ENCODE assay signal across 14 cellular contexts in genomic region chr6:113774122-113774835, GRCh38.
DNase-seq lines count a peak whose midpoint lies in the region; TF ChIP-seq lines count a peak whose summit lies in the region.
"Had no signal": no experiment of that assay in that cellular context is flagged by ENCODE, and none has a peak within 500 bp of the region (broad histone marks: within the 10 kb centered on the region; RNA-seq: fewer than 3 reads in every experiment).

No MANE protein-coding gene starts in this region.

- H3K9me3 ChIP-seq in breast epithelium (no peaks in the 10 kb centered on the region), OCI-LY7 (ENCODE audit: low read length) (no peaks in the 10 kb centered on the region)

- H3K27ac ChIP-seq in breast epithelium (no peak overlapping the region), OCI-LY7 (ENCODE audit: low read depth, low read length, poor library complexity, severe bottlenecking) (no peak overlapping the region)

- H3K4me1 Mint-ChIP-seq in MCF 10A (ENCODE audit: insufficient read depth, unreplicated experiment), result no peaks in the 10 kb centered on the region
- H3K4me1 Mint-ChIP-seq: activated naive CD4-positive, alpha-beta T cell treated with anti-CD3 and anti-CD28 coated beads, Interleukin-2, amount 50 U/mL, for 24 hours had no signal

- no peak overlapping the region for H3K4me2 ChIP-seq in OCI-LY7 (ENCODE audit: low read length)
- H3K4me2 ChIP-seq: smooth muscle cell had no signal

- CTCF ChIA-PET in MCF 10A (lab: Yijun Ruan, JAX), result interaction anchor here (0.7 kb wide), 1 partner anchor 149 kb away, joined by 3 read pairs; no protein-coding TSS in a partner anchor
- CTCF ChIA-PET in OCI-LY7 (lab: Charles Lee; ENCODE audit: unreplicated experiment), result no interaction called here

- intact Hi-C loops in MCF 10A (cut with micrococcal nuclease), result no loop called here
- intact Hi-C loops in breast epithelium (cut with DNase I; ENCODE audit: low total_unique reads), result no loop called here
- intact Hi-C loops in OCI-LY7 (cut with micrococcal nuclease; ENCODE audit: unreplicated experiment), result no loop called here

- H3K36me3 ChIP-seq in breast epithelium, result no peaks in the 10 kb centered on the region
- H3K36me3 ChIP-seq in OCI-LY7 (ENCODE audit: insufficient read depth, low read length), result no peaks in the 10 kb centered on the region

- TF ChIP-seq CTCF in MCF 10A (IDR thresholded peaks at IDR 0.05; ENCODE audit: unreplicated experiment) (no peak), breast epithelium (IDR thresholded peaks at IDR 0.05) (no peak), fibroblast of villous mesenchyme (IDR thresholded peaks at IDR 0.05; ENCODE audit: insufficient read depth, low read depth, low read length) (no peak), OCI-LY7 (conservative IDR thresholded peaks at IDR 0.05; ENCODE audit: low read length) (no peak)

- H3K4me1 ChIP-seq in breast epithelium (no peaks in the 10 kb centered on the region), OCI-LY7 (ENCODE audit: insufficient read depth, low read length, poor library complexity, severe bottlenecking) (no peaks in the 10 kb centered on the region)

- no peak overlapping the region for H3K4me3 Mint-ChIP-seq in MCF 10A (ENCODE audit: unreplicated experiment)
- H3K4me3 Mint-ChIP-seq: activated CD8-positive, alpha-beta T cell treated with anti-CD3 and anti-CD28 coated beads, Interleukin-2, amount 10 ng/mL, durations not matched to agents 7 days and 5 days; activated naive CD4-positive, alpha-beta T cell treated with anti-CD3 and anti-CD28 coated beads, Interleukin-2, amount 50 U/mL, for 24 hours had no signal

- no peak overlapping the region for H3K27ac Mint-ChIP-seq in MCF 10A (ENCODE audit: low read depth, unreplicated experiment)
- H3K27ac Mint-ChIP-seq: activated CD8-positive, alpha-beta T cell treated with anti-CD3 and anti-CD28 coated beads, Interleukin-2, amount 10 ng/mL, durations not matched to agents 7 days and 5 days; activated naive CD4-positive, alpha-beta T cell treated with anti-CD3 and anti-CD28 coated beads, Interleukin-2, amount 50 U/mL, for 24 hours had no signal

- no peaks in the 10 kb centered on the region for H3K9me2 ChIP-seq in OCI-LY7 (ENCODE audit: insufficient read depth, low read length)

- no peaks in the 10 kb centered on the region for H3K27me3 ChIP-seq in breast epithelium

- no peak overlapping the region for H2AFZ ChIP-seq in OCI-LY7 (ENCODE audit: low read length)

- POLR2A ChIA-PET in MCF 10A (lab: Yijun Ruan, JAX) (no interaction called here), OCI-LY7 (lab: Charles Lee) (interaction anchor here (0.5 to 1.5 kb wide), 5 partner anchors 12 to 1231 kb away, joined by 3 to 5 read pairs (median 3); no protein-coding TSS in a partner anchor)

- no peak overlapping the region for H3K4me3 ChIP-seq in breast epithelium
- H3K4me3 ChIP-seq in fibroblast of villous mesenchyme (ENCODE audit: low read depth, low read length), result no peak overlapping the region
- H3K4me3 ChIP-seq in OCI-LY7 (ENCODE audit: low read depth, low read length, poor library complexity, severe bottlenecking), result no peak overlapping the region
- H3K4me3 ChIP-seq: smooth muscle cell had no signal

- no peaks in the 10 kb centered on the region for H3K9me3 Mint-ChIP-seq in MCF 10A (ENCODE audit: unreplicated experiment)
- H3K9me3 Mint-ChIP-seq: activated naive CD4-positive, alpha-beta T cell treated with anti-CD3 and anti-CD28 coated beads, Interleukin-2, amount 50 U/mL, for 24 hours had no signal

- DNase-seq in MCF 10A (ENCODE audit: unreplicated experiment), result peak; percentile 16
- DNase-seq in breast epithelium (ENCODE audit: low spot score in 2 of 2), result no peak
- DNase-seq in SKM-1 (lab: John Stamatoyannopoulos, UW; ENCODE audit: unreplicated experiment), result peak; percentile 38
- peak; percentile 45 for DNase-seq in fibroblast of villous mesenchyme (ENCODE audit: low read depth)
- no peak for DNase-seq in OCI-LY7 (ENCODE audit: low spot score)
- DNase-seq in DMS 273 treated with DMSO at 0.1 percent for 48 hours (lab: John Stamatoyannopoulos, UW), result no peak
- no peak for DNase-seq in NCI-H2029 (lab: John Stamatoyannopoulos, UW)
- DNase-seq in activated CD8-positive, alpha-beta memory T cell treated with anti-CD3 and anti-CD28 coated beads, Interleukin-2, amount 50 U/mL, for 48 hours, result no peak
- DNase-seq: activated CD8-positive, alpha-beta T cell treated with anti-CD3 and anti-CD28 coated beads, Interleukin-2, amount 10 ng/mL, durations not matched to agents 7 days and 5 days; effector memory CD4-positive, alpha-beta T cell; KG1; NCI-H524 had no signal

- BruUV-seq in MCF 10A (replicated peaks; lab: Mats Ljungman, UMichigan) (no TSS peak), OCI-LY7 (replicated peaks; lab: Mats Ljungman, UMichigan) (no TSS peak)

- no peaks in the 10 kb centered on the region for H4K20me1 ChIP-seq in OCI-LY7 (ENCODE audit: insufficient read depth, low read length)

- no peaks in the 10 kb centered on the region for H3K36me3 Mint-ChIP-seq in MCF 10A (ENCODE audit: insufficient read depth, unreplicated experiment)
- H3K36me3 Mint-ChIP-seq: activated naive CD4-positive, alpha-beta T cell treated with anti-CD3 and anti-CD28 coated beads, Interleukin-2, amount 50 U/mL, for 24 hours had no signal

- H3K79me2 ChIP-seq in OCI-LY7 (ENCODE audit: insufficient read depth, low read depth, low read length), result no peaks in the 10 kb centered on the region

- TF ChIP-seq POLR2A in breast epithelium (IDR thresholded peaks at IDR 0.05), result no peak

- no peaks in the 10 kb centered on the region for H3K27me3 Mint-ChIP-seq in MCF 10A (ENCODE audit: insufficient read depth, unreplicated experiment)

Comparison
In these comparisons a context has a peak if more than half of its experiments do, and no peak if none do; other contexts are left out.
1. DNase-seq: peak in MCF 10A (single experiment), SKM-1 (single experiment) and fibroblast of villous mesenchyme (single experiment); none in breast epithelium (0 of 2), OCI-LY7 (single experiment), DMS 273 treated with DMSO at 0.1 percent for 48 hours (single experiment), NCI-H2029 (single experiment) and activated CD8-positive, alpha-beta memory T cell treated with anti-CD3 and anti-CD28 coated beads, Interleukin-2, amount 50 U/mL, for 48 hours (single experiment).